ENCODE assay signal across 1 cellular context in genomic region chr7:128443817-128444216, GRCh38.
TF ChIP-seq lines count a peak whose summit lies in the region.

No MANE protein-coding gene starts in this region.

TF ChIP-seq in GM12878, 131 proteins besides CTCF, POLR2A, EP300 and RAD21:
- peak in 1 of 2 experiments; percentile 31; a peak in 1 of 4 replicates for TF ChIP-seq IKZF2 (IDR thresholded peaks at IDR 0.05)
- no peak for TF ChIP-seq SMC3 (IDR thresholded peaks at IDR 0.05; ENCODE audit: borderline replicate concordance, low read length)
- TF ChIP-seq IKZF1 (conservative IDR thresholded peaks at IDR 0.05), result peak; percentile 36; the same call in 1 of the 2 replicates
TF ChIP-seq in GM12878: peak in this region for 2.
